ENCODE assay signal across 1 cellular context in genomic region chr6:551405-551804, GRCh38.
TF ChIP-seq lines count a peak whose summit lies in the region.

No MANE protein-coding gene starts in this region.

TF ChIP-seq in HEK293, 187 proteins besides CTCF, POLR2A, EP300 and RAD21 (continued from another document):
- TF ChIP-seq PRDM10 (tag by site-specific recombination; IDR thresholded peaks at IDR 0.05) (peak; percentile 74), BCL11B (tag by site-specific recombination; IDR thresholded peaks at IDR 0.05; ENCODE audit: low read depth) (no peak), ZIC2 (tag by site-specific recombination; IDR thresholded peaks at IDR 0.05) (peak; percentile 99), ZNF830 (tag by site-specific recombination; IDR thresholded peaks at IDR 0.05; ENCODE audit: low read depth) (no peak), ZFHX2 (tag by site-specific recombination; conservative IDR thresholded peaks at IDR 0.05) (no peak), ZEB2 (tag by site-specific recombination; IDR thresholded peaks at IDR 0.05) (no peak), ZNF76 (tag by site-specific recombination; IDR thresholded peaks at IDR 0.05; ENCODE audit: borderline replicate concordance, low read depth) (no peak), ZFP3 (tag by site-specific recombination; IDR thresholded peaks at IDR 0.05; ENCODE audit: low read depth) (no peak), ZBTB17 (tag by site-specific recombination; IDR thresholded peaks at IDR 0.05) (0 out of 2 replicates have a peak, but pooled peaks have one; percentile 29), ZNF202 (tag by site-specific recombination; IDR thresholded peaks at IDR 0.05; ENCODE audit: borderline replicate concordance) (no peak), ZNF529 (tag by site-specific recombination; IDR thresholded peaks at IDR 0.05; ENCODE audit: insufficient replicate concordance) (no peak), ZNF623 (tag by site-specific recombination; IDR thresholded peaks at IDR 0.05) (no peak)
